15 cellular contexts compared by ENCODE assay signal in the genomic region with DNA sequence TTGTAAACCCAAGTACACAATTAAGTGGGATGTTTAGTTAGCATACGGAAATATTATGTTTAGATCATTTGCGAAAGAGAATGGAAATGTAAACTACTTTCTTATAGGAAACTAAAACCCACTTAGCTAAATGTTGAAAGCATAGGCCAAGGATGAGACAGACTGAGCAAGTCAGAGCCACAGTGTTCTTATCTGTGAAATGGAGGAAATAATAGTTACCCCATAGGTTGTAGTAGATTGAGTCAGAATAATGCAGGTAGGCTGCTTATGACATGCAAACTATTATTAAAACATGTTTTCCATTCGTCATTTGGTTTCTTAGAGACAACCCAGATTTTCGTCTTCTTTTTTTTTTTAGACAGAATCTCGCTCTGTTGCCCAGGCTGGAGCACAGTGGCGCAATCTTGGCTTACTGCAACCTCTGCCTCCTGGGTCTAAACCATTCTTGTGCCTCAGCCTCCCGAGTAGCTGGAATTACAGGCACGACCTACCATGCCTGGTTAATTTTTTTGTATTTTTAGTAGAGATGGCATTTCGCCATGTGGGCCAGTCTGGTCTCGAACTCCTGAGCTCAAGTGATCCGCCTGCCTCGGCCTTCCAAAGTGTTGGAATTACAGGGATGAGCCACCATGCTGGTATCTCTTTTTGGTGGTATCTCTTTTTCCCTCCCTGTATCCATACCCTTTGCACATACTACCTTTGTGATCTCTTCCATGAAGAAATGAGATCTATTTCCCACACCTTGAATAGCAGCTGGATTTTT.
DNase-seq lines count a peak whose midpoint lies in the region; ATAC-seq, FAIRE-seq and TF ChIP-seq lines count a peak whose summit lies in the region.
"Had no signal": no experiment of that assay in that cellular context is flagged by ENCODE, and none has a peak within 500 bp of the region (broad histone marks: within the 10 kb centered on the region; RNA-seq: fewer than 3 reads in every experiment).

No MANE protein-coding gene starts in this region.

- H3K9me2 ChIP-seq in OCI-LY1 (ENCODE audit: low read depth, low read length), result no peaks in the 10 kb centered on the region

- H3K9me3 Mint-ChIP-seq in Caco-2 (ENCODE audit: unreplicated experiment), result no peaks in the 10 kb centered on the region

- H3K4me1 ChIP-seq in Caco-2 (peaks cover 62% of the 10 kb centered on the region), OCI-LY1 (ENCODE audit: insufficient read depth, low read length, severe bottlenecking) (peaks cover 34% of the 10 kb centered on the region), K562 (replicated peaks in 1 of 2; ENCODE audit: control insufficient read depth in 2 of 2, insufficient read depth in 2 of 2, low read length in 2 of 2) (peaks cover 0 to 5% of the 10 kb centered on the region in 2 experiments; a peak in 2 of 5 replicates), osteoblast (ENCODE audit: insufficient read depth, low read length) (peaks cover 25% of the 10 kb centered on the region), esophagus muscularis mucosa (peaks cover 0 to 5% (median 0%) of the 10 kb centered on the region in 4 donors)
- H3K4me1 ChIP-seq: psoas muscle had no signal

- H2AFZ ChIP-seq in OCI-LY1 (ENCODE audit: low read length), result peak overlapping the region; percentile 46; the same call in 1 of the 2 replicates
- H2AFZ ChIP-seq in K562 (ENCODE audit: low read depth, low read length), result peak overlapping the region; percentile 29; the same call in 1 of the 2 replicates
- peak overlapping the region; percentile 38 for H2AFZ ChIP-seq in osteoblast (ENCODE audit: low read length)

- no peak for TF ChIP-seq EP300 in K562 (IDR thresholded peaks at IDR 0.05; ENCODE audit: low read length)
- TF ChIP-seq EP300 in esophagus muscularis mucosa (IDR thresholded peaks at IDR 0.05), result no peak

- H3K27ac ChIP-seq in OCI-LY1 (ENCODE audit: low read depth, low read length, poor library complexity, severe bottlenecking) (peak overlapping the region; percentile 47), K562 (ENCODE audit: extremely low read depth, low read depth, low read length) (no peak overlapping the region), osteoblast (ENCODE audit: low read depth, low read length) (peak overlapping the region; percentile 89), esophagus muscularis mucosa (replicated peaks in 1 of 4) (no peak overlapping the region)
- H3K27ac ChIP-seq: BLaER1 treated with 17β-estradiol and CSF1 and Interleukin-3, amounts not matched to agents 10 nM and 100 nM; psoas muscle had no signal

- H3K9ac ChIP-seq in OCI-LY1 (ENCODE audit: low read length) (peak overlapping the region; percentile 31; the same call in 1 of the 2 replicates), K562 (ENCODE audit: insufficient read depth in 1 of 2, low read depth in 2 of 2, low read length in 2 of 2) (no peak overlapping the region)
- H3K9ac ChIP-seq: BLaER1 treated with 17β-estradiol and CSF1 and Interleukin-3, amounts not matched to agents 10 nM and 100 nM had no signal

- intact Hi-C loops in Caco-2 (cut with micrococcal nuclease; ENCODE audit: unreplicated experiment), result loop anchor here (5.0 kb wide), 1 partner anchor 198 kb away; the partner anchor contains the start of gene ZNF217
- intact Hi-C loops in K562 (cut with micrococcal nuclease), result no loop called here
- intact Hi-C loops in esophagus muscularis mucosa (cut with DNase I), result no loop called here

- no peak overlapping the region for H3K4me3 Mint-ChIP-seq in Caco-2 (ENCODE audit: unreplicated experiment)

- no peak overlapping the region for H3K4me2 ChIP-seq in OCI-LY1 (ENCODE audit: low read length)
- no peak overlapping the region for H3K4me2 ChIP-seq in K562 (ENCODE audit: insufficient read depth, low read length)
- peak overlapping the region; percentile 47 for H3K4me2 ChIP-seq in osteoblast (ENCODE audit: insufficient read depth, low read length)

- no peaks in the 10 kb centered on the region for H3K27me3 Mint-ChIP-seq in Caco-2 (ENCODE audit: insufficient read depth, unreplicated experiment)

- H3K9me3 ChIP-seq in Caco-2 (no peaks in the 10 kb centered on the region), OCI-LY1 (ENCODE audit: low read length) (0 out of 2 replicates have a peak, but pooled peaks cover 3% of the 10 kb centered on the region), K562 (replicated peaks; ENCODE audit: control insufficient read depth, insufficient read depth, low read depth, low read length) (no peaks in the 10 kb centered on the region), osteoblast (ENCODE audit: low read depth, low read length) (no peaks in the 10 kb centered on the region), esophagus muscularis mucosa (no peaks in the 10 kb centered on the region)
- H3K9me3 ChIP-seq: BLaER1 treated with 17β-estradiol and CSF1 and Interleukin-3, amounts not matched to agents 10 nM and 100 nM; psoas muscle had no signal

- no peaks in the 10 kb centered on the region for H3K27me3 ChIP-seq in Caco-2 (replicated peaks; ENCODE audit: control insufficient read depth, insufficient read depth, low read length)
- H3K27me3 ChIP-seq in OCI-LY1 (ENCODE audit: insufficient read depth, low read length), result no peaks in the 10 kb centered on the region
- H3K27me3 ChIP-seq in K562 (ENCODE audit: control insufficient read depth in 2 of 2, insufficient read depth in 2 of 2, low read length in 2 of 2), result no peaks in the 10 kb centered on the region
- H3K27me3 ChIP-seq in osteoblast (ENCODE audit: insufficient read depth, low read length), result no peaks in the 10 kb centered on the region
- H3K27me3 ChIP-seq in esophagus muscularis mucosa, result no peaks in the 10 kb centered on the region
- H3K27me3 ChIP-seq: BLaER1 treated with 17β-estradiol and CSF1 and Interleukin-3, amounts not matched to agents 10 nM and 100 nM had no signal

- no peaks in the 10 kb centered on the region for H3F3A ChIP-seq in OCI-LY1 (ENCODE audit: insufficient read depth, low read length)

- ATAC-seq in K562 (no peak), HG03135 (IDR thresholded peaks at IDR 0.05; ENCODE audit: unreplicated experiment) (no peak)
- ATAC-seq: psoas muscle had no signal

- WGBS in K562 (ENCODE audit: insufficient coverage, low coverage, missing lambda C conversion rate), result 69% methylated on average over 12 of the region's 12 CpGs
- WGBS in esophagus muscularis mucosa, result 87% methylated on average over 12 of the region's 12 CpGs

- H3K4me3 ChIP-seq in Caco-2 (ENCODE audit: low read depth, low read length) (no peak overlapping the region), OCI-LY1 (ENCODE audit: low read depth, low read length, poor library complexity, severe bottlenecking) (no peak overlapping the region), K562 (no peak overlapping the region), osteoblast (ENCODE audit: insufficient read depth, low read length) (no peak overlapping the region), esophagus muscularis mucosa (no peak overlapping the region)
- H3K4me3 ChIP-seq: BLaER1 treated with 17β-estradiol and CSF1 and Interleukin-3, amounts not matched to agents 10 nM and 100 nM; psoas muscle had no signal

- no TSS peak for BruUV-seq in Caco-2 (replicated peaks; lab: Mats Ljungman, UMichigan)
- BruUV-seq in K562 (replicated peaks; lab: Mats Ljungman, UMichigan), result no TSS peak

- no peak for TF ChIP-seq RAD21 in K562 (CRISPR knock-in tag; conservative IDR thresholded peaks at IDR 0.05 in 1 of 2, IDR thresholded peaks at IDR 0.05 in 1 of 2)

- H3K36me3 ChIP-seq in Caco-2 (ENCODE audit: control insufficient read depth, insufficient read depth, low read length) (no peaks in the 10 kb centered on the region), OCI-LY1 (ENCODE audit: insufficient read depth, low read length) (no peaks in the 10 kb centered on the region), K562 (ENCODE audit: control insufficient read depth, insufficient read depth, low read length) (no peaks in the 10 kb centered on the region), osteoblast (ENCODE audit: insufficient read depth, low read length) (no peaks in the 10 kb centered on the region), esophagus muscularis mucosa (no peaks in the 10 kb centered on the region)
- H3K36me3 ChIP-seq: BLaER1 treated with 17β-estradiol and CSF1 and Interleukin-3, amounts not matched to agents 10 nM and 100 nM had no signal

- CTCF ChIA-PET in Caco-2 (lab: Charles Lee), result no interaction called here
- CTCF ChIA-PET in K562 (lab: Yijun Ruan, JAX; ENCODE audit: low intra/inter-chr PET ratio), result no interaction called here

- no peak for FAIRE-seq in K562 (lab: Jason Lieb, UNC)
- FAIRE-seq: endometrium, GM12891 had no signal

- H4K20me1 ChIP-seq in OCI-LY1 (ENCODE audit: insufficient read depth, low read length) (no peaks in the 10 kb centered on the region), K562 (replicated peaks; ENCODE audit: control insufficient read depth, insufficient read depth, low read length) (no peaks in the 10 kb centered on the region), osteoblast (ENCODE audit: insufficient read depth, low read length) (no peaks in the 10 kb centered on the region)
- H4K20me1 ChIP-seq: BLaER1 treated with 17β-estradiol and CSF1 and Interleukin-3, amounts not matched to agents 10 nM and 100 nM had no signal

- peak overlapping the region; percentile 53 for H3K27ac Mint-ChIP-seq in Caco-2 (ENCODE audit: unreplicated experiment)

- TF ChIP-seq CTCF in Caco-2 (IDR thresholded peaks at IDR 0.05; ENCODE audit: insufficient read depth in 1 of 2, low read depth in 1 of 2, low read length in 1 of 2, severe bottlenecking in 1 of 2, unreplicated experiment in 1 of 2) (no peak), OCI-LY1 (IDR thresholded peaks at IDR 0.05; ENCODE audit: low read length) (no peak), K562 (IDR thresholded peaks at IDR 0.05 in 2 of 3, conservative IDR thresholded peaks at IDR 0.05 in 1 of 3; ENCODE audit: insufficient read depth in 2 of 3, low read depth in 1 of 3, low read length in 3 of 3) (no peak), osteoblast (IDR thresholded peaks at IDR 0.05; ENCODE audit: extremely low read depth, low read depth, low read length) (no peak), esophagus muscularis mucosa (IDR thresholded peaks at IDR 0.05) (no peak)

- H3K4me1 Mint-ChIP-seq in Caco-2 (ENCODE audit: low read depth, unreplicated experiment), result peaks cover 69% of the 10 kb centered on the region

- peaks cover 19% of the 10 kb centered on the region for H3K36me3 Mint-ChIP-seq in Caco-2 (ENCODE audit: insufficient read depth, unreplicated experiment)

- H3K79me2 ChIP-seq in OCI-LY1 (ENCODE audit: insufficient read depth, low read length) (no peaks in the 10 kb centered on the region), K562 (ENCODE audit: control insufficient read depth, insufficient read depth, low read length) (no peaks in the 10 kb centered on the region), osteoblast (ENCODE audit: insufficient read depth, low read length) (no peaks in the 10 kb centered on the region)

- TF ChIP-seq POLR2A in K562 (conservative IDR thresholded peaks at IDR 0.05), result no peak
- TF ChIP-seq POLR2A in esophagus muscularis mucosa (IDR thresholded peaks at IDR 0.05; ENCODE audit: low read depth), result no peak

- in situ Hi-C loops in K562 (cut with MboI), result no loop called here

- POLR2A ChIA-PET in Caco-2 (lab: Charles Lee) (no interaction called here), K562 (lab: Yijun Ruan, JAX) (no interaction called here)

- DNase-seq in Caco-2 (peak in 1 of 2 experiments; percentile 25), K562 (ENCODE audit: extremely low read depth in 1 of 4, low spot score in 3 of 4) (no peak), osteoblast (ENCODE audit: insufficient read length, low spot score, missing footprints) (no peak), esophagus muscularis mucosa (ENCODE audit: extremely low spot score) (no peak), putamen (ENCODE audit: low spot score) (no peak), NCI-H345 treated with DMSO at 0.1 percent for 48 hours (lab: John Stamatoyannopoulos, UW; ENCODE audit: unreplicated experiment) (no peak)
- DNase-seq: activated CD4-positive, CD25-positive, alpha-beta regulatory T cell; head of caudate nucleus; NCI-H2171 treated with DMSO at 0.1 percent for 48 hours; psoas muscle had no signal

- H3K9me1 ChIP-seq in K562 (ENCODE audit: control insufficient read depth, insufficient read depth, low read length), result no peaks in the 10 kb centered on the region

Comparison
In these comparisons a context has a peak if more than half of its experiments do, and no peak if none do; other contexts are left out.
1. H3K27ac ChIP-seq: peak in OCI-LY1 (single experiment) and osteoblast (single experiment); none in K562 (single experiment) and esophagus muscularis mucosa (0 of 4).
2. Peak in every context shown above with its lines, with median percentiles within 50 percentile points of each other: H2AFZ ChIP-seq.